8 cellular contexts compared by ENCODE assay signal in the genomic region with DNA sequence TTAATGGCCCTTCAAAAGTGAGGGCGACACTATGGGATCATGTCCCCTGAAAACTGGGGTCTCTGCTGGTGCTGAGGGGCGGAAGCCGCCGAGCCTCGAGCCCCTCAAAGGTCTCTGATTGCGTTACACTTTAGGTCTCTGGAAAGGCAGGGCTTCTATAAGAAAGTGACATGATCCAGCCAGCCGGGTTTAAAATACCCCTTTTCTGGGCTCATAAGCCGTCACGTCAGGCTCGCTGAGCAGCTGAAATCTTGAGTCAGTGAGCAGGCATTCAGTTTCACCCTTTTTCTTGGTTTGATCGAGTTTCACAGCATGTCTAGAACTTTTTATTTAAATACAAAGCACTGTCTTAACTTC. TPM values are rescaled to one million over a fixed set of nuclear protein-coding genes. Genes with fewer than 3 reads are reported as not detected.
DNase-seq lines count a peak whose midpoint lies in the region; ATAC-seq, FAIRE-seq and TF ChIP-seq lines count a peak whose summit lies in the region.

No MANE protein-coding gene starts in this region.

- no peak for ATAC-seq in psoas muscle

- no peak for TF ChIP-seq POLR2A in testis (IDR thresholded peaks at IDR 0.05)

- H3K27me3 Mint-ChIP-seq in dendritic cell treated with granulocyte-macrophage colony-stimulating factor and Interleukin-4, amounts not matched to agents 40 ng/mL and 50 ng/mL, for 4 days = no peaks in the 10 kb centered on the region

- no peaks in the 10 kb centered on the region for H3K27me3 ChIP-seq in psoas muscle (ENCODE audit: insufficient read depth in 3 of 3, low read length in 2 of 3)
- no peaks in the 10 kb centered on the region for H3K27me3 ChIP-seq in testis
- H3K27me3 ChIP-seq in small intestine (ENCODE audit: control insufficient read depth in 2 of 2, insufficient read depth in 2 of 2, low read length in 2 of 2) = no peaks in the 10 kb centered on the region

- H3K9me3 ChIP-seq in psoas muscle = no peaks in the 10 kb centered on the region
- H3K9me3 ChIP-seq in testis = no peaks in the 10 kb centered on the region
- no peaks in the 10 kb centered on the region for H3K9me3 ChIP-seq in small intestine (ENCODE audit: control insufficient read depth, low read depth)

- intact Hi-C loops in dendritic cell treated with granulocyte-macrophage colony-stimulating factor and Interleukin-4, amounts not matched to agents 40 ng/mL and 50 ng/mL, for 4 days (cut with micrococcal nuclease) = loop anchor here (5.0 kb wide), 2 partner anchors 106 to 109 kb away; no protein-coding TSS in a partner anchor
- intact Hi-C loops in psoas muscle (cut with DNase I) = loop anchor here (5.0 to 10.0 kb wide), 3 partner anchors 148 to 336 kb away; a partner anchor contains a TSS
- intact Hi-C loops in testis (cut with DNase I; ENCODE audit: low total_unique reads) = loop anchor here (10.0 kb wide), 1 partner anchor 148 kb away; a partner anchor contains a TSS

- peak overlapping the region; percentile 96 for H3K27ac Mint-ChIP-seq in dendritic cell treated with granulocyte-macrophage colony-stimulating factor and Interleukin-4, amounts not matched to agents 40 ng/mL and 50 ng/mL, for 4 days

- DNase-seq in NOMO-1 treated with DMSO at 0.1 percent for 48 hours (lab: John Stamatoyannopoulos, UW; ENCODE audit: unreplicated experiment) = peak; percentile 51
- DNase-seq in NOMO-1 treated with dmso at 0.1 percent for 144 hours (lab: John Stamatoyannopoulos, UW; ENCODE audit: unreplicated experiment) = no peak
- DNase-seq in NCI-H524 treated with DMSO at 0.1 percent for 48 hours (lab: John Stamatoyannopoulos, UW) = peak; percentile 47
- no peak for DNase-seq in psoas muscle
- DNase-seq in NCI-H345 treated with DMSO at 0.1 percent for 48 hours (lab: John Stamatoyannopoulos, UW; ENCODE audit: unreplicated experiment) = no peak
- no peak for DNase-seq in testis
- no peak for DNase-seq in small intestine

- H3K4me3 ChIP-seq in psoas muscle (peak overlapping the region; percentile 96), testis (peak overlapping the region in 1 of 2 donors; percentile 88), small intestine (ENCODE audit: low read depth in 1 of 2, low read length in 2 of 2) (no peak overlapping the region)

- H3K9me3 Mint-ChIP-seq in dendritic cell treated with granulocyte-macrophage colony-stimulating factor and Interleukin-4, amounts not matched to agents 40 ng/mL and 50 ng/mL, for 4 days = no peaks in the 10 kb centered on the region

- peaks cover 0 to 22% of the 10 kb centered on the region in 2 donors for H3K36me3 ChIP-seq in psoas muscle (ENCODE audit: insufficient read depth in 1 of 2, low read depth in 1 of 2)
- H3K36me3 ChIP-seq in testis (ENCODE audit: low read depth, missing control alignments) = no peaks in the 10 kb centered on the region
- H3K36me3 ChIP-seq in small intestine (ENCODE audit: control insufficient read depth in 2 of 2, insufficient read depth in 2 of 2, low read length in 2 of 2) = peaks cover 0 to 3% of the 10 kb centered on the region in 2 donors

- no peak for FAIRE-seq in small intestine (lab: Jason Lieb, UNC)

- H3K4me3 Mint-ChIP-seq in dendritic cell treated with granulocyte-macrophage colony-stimulating factor and Interleukin-4, amounts not matched to agents 40 ng/mL and 50 ng/mL, for 4 days = peak overlapping the region; percentile 93

- H3K27ac ChIP-seq in psoas muscle (no peak overlapping the region), testis (no peak overlapping the region), small intestine (ENCODE audit: low read depth in 1 of 2, low read length in 1 of 2) (peak overlapping the region in 1 of 2 donors; percentile 100)

- peaks cover 24% of the 10 kb centered on the region for H3K4me1 Mint-ChIP-seq in dendritic cell treated with granulocyte-macrophage colony-stimulating factor and Interleukin-4, amounts not matched to agents 40 ng/mL and 50 ng/mL, for 4 days (ENCODE audit: low read depth)

- TF ChIP-seq CTCF in psoas muscle (IDR thresholded peaks at IDR 0.05) (no peak), testis (IDR thresholded peaks at IDR 0.05) (no peak)

- H3K4me1 ChIP-seq in psoas muscle = peaks cover 26% of the 10 kb centered on the region
- H3K4me1 ChIP-seq in testis = peaks cover 19% of the 10 kb centered on the region
- H3K4me1 ChIP-seq in small intestine (ENCODE audit: control insufficient read depth in 2 of 2, insufficient read depth in 1 of 2, low read depth in 1 of 2, low read length in 1 of 2) = no peaks in the 10 kb centered on the region

- H3K36me3 Mint-ChIP-seq in dendritic cell treated with granulocyte-macrophage colony-stimulating factor and Interleukin-4, amounts not matched to agents 40 ng/mL and 50 ng/mL, for 4 days (ENCODE audit: low read depth) = peaks cover 30% of the 10 kb centered on the region

- 5 to 8% (median 5%) methylated on average over 11 of the region's 11 CpGs for WGBS in psoas muscle, 3 donors
- WGBS in testis, 2 donors = 5 to 11% methylated on average over 11 of the region's 11 CpGs
- 2 to 7% (median 2%) methylated on average over 11 of the region's 11 CpGs for WGBS in small intestine, 3 donors

RNA-seq across cellular contexts. Expression of a gene that starts 0.6 kb away (rescaled TPM):
- total RNA-seq in psoas muscle (100 to 1,000 TPM; 126 to 216 (median 187) TPM), testis (100 to 1,000 TPM; 285 to 298 TPM)
- polyA plus RNA-seq in psoas muscle (100 to 1,000 TPM; 173 to 332 (median 295) TPM), testis (ENCODE audit: insufficient read depth, low read depth, low replicate concordance) (256 TPM), small intestine (100 to 1,000 TPM; 244 to 598 (median 277) TPM)

RNA-seq across cellular contexts. Expression of a gene that starts 44.0 kb away (rescaled TPM):
- not detected for total RNA-seq in psoas muscle
- not detected for polyA plus RNA-seq in psoas muscle
- total RNA-seq in testis = 10 to 100 TPM; 33.4 to 36.4 TPM
- polyA plus RNA-seq in testis (ENCODE audit: insufficient read depth, low read depth, low replicate concordance) = 108 TPM
- not detected for polyA plus RNA-seq in small intestine

Comparison
In these comparisons a context has a peak if more than half of its experiments do, and no peak if none do; other contexts are left out.
1. DNase-seq: peak in NOMO-1 treated with DMSO at 0.1 percent for 48 hours (single experiment) and NCI-H524 treated with DMSO at 0.1 percent for 48 hours (single experiment); none in NOMO-1 treated with dmso at 0.1 percent for 144 hours (single experiment), psoas muscle (0 of 2), NCI-H345 treated with DMSO at 0.1 percent for 48 hours (single experiment), testis (single experiment) and small intestine (single experiment).
2. RNA of a gene that starts 44.0 kb away (polyA plus RNA-seq): 108 TPM in testis (single experiment); not detected in psoas muscle and not detected in small intestine; every median in the first group is over 100 times any median in the second.